9 cellular contexts compared by ENCODE assay signal in genomic region chr1:155175281-155175926, GRCh38. TPM values are rescaled to one million over a fixed set of nuclear protein-coding genes. Genes with fewer than 3 reads are reported as not detected.
DNase-seq lines count a peak whose midpoint lies in the region; ATAC-seq and TF ChIP-seq lines count a peak whose summit lies in the region.
"Had no signal": no experiment of that assay in that cellular context is flagged by ENCODE, and none has a peak within 500 bp of the region (broad histone marks: within the 10 kb centered on the region; RNA-seq: fewer than 3 reads in every experiment).

No MANE protein-coding gene starts in this region.

- H3K4me3 ChIP-seq in DND-41 (ENCODE audit: low read depth in 1 of 2, low read length in 2 of 2) (no peak overlapping the region), OCI-LY1 (ENCODE audit: low read depth, low read length, poor library complexity, severe bottlenecking) (no peak overlapping the region)
- H3K4me3 ChIP-seq: body of pancreas had no signal

- H3K36me3 ChIP-seq in DND-41 (ENCODE audit: insufficient read depth, low read length) (peaks cover 18% of the 10 kb centered on the region), OCI-LY1 (ENCODE audit: insufficient read depth, low read length) (peaks cover 14% of the 10 kb centered on the region)

- no peak overlapping the region for H3K9ac ChIP-seq in DND-41 (ENCODE audit: low read depth, low read length)
- no peak overlapping the region for H3K9ac ChIP-seq in OCI-LY1 (ENCODE audit: low read length)

- ATAC-seq in DND-41 (ENCODE audit: insufficient read depth, low read depth) (no peak), GM21717 (IDR thresholded peaks at IDR 0.05; ENCODE audit: unreplicated experiment) (no peak), HG03045 (IDR thresholded peaks at IDR 0.05; ENCODE audit: unreplicated experiment) (no peak)
- no peak for ATAC-seq in effector memory CD8-positive, alpha-beta T cell (replicated peaks)
- ATAC-seq: body of pancreas had no signal

- in situ Hi-C loops in ACHN (cut with HindIII; ENCODE audit: low pct_ligation_motif_present, low pct_unique_long_range_greater_than_20kb, low sequenced_read_pairs): no loop called here

- peaks cover 41% of the 10 kb centered on the region for H3K36me3 Mint-ChIP-seq in effector memory CD8-positive, alpha-beta T cell (ENCODE audit: insufficient read depth)

- peaks cover 36 to 37% of the 10 kb centered on the region in 2 donors for H3K4me1 Mint-ChIP-seq in effector memory CD8-positive, alpha-beta T cell (ENCODE audit: low read depth in 2 of 2)

- H3K27me3 ChIP-seq in DND-41 (ENCODE audit: insufficient read depth, low read length, poor library complexity) (no peaks in the 10 kb centered on the region), OCI-LY1 (ENCODE audit: insufficient read depth, low read length) (no peaks in the 10 kb centered on the region)
- H3K27me3 ChIP-seq: body of pancreas had no signal

- H3K9me3 Mint-ChIP-seq in effector memory CD8-positive, alpha-beta T cell: no peaks in the 10 kb centered on the region

- H3K4me2 ChIP-seq in DND-41 (ENCODE audit: insufficient read depth, low read length) (peak overlapping the region; percentile 81; the same call in 1 of the 2 replicates), OCI-LY1 (ENCODE audit: low read length) (no peak overlapping the region)

- H3K9me3 ChIP-seq in DND-41 (ENCODE audit: insufficient read depth, low read length, severe bottlenecking) (no peaks in the 10 kb centered on the region), OCI-LY1 (ENCODE audit: low read length) (no peaks in the 10 kb centered on the region)
- H3K9me3 ChIP-seq: body of pancreas had no signal

- no peak for DNase-seq in DND-41
- DNase-seq in effector memory CD8-positive, alpha-beta T cell: no peak
- peak; percentile 48 for DNase-seq in pons (ENCODE audit: low spot score)
- no peak for DNase-seq in ACHN
- DNase-seq in H4 (ENCODE audit: low spot score): no peak

- H3K4me3 Mint-ChIP-seq in effector memory CD8-positive, alpha-beta T cell: peak overlapping the region; percentile 99

- H3K9me2 ChIP-seq in OCI-LY1 (ENCODE audit: low read depth, low read length): no peaks in the 10 kb centered on the region

- no peaks in the 10 kb centered on the region for H3K27me3 Mint-ChIP-seq in effector memory CD8-positive, alpha-beta T cell

- H3K4me1 ChIP-seq in DND-41 (ENCODE audit: insufficient read depth, low read length): peaks cover 52% of the 10 kb centered on the region
- H3K4me1 ChIP-seq in OCI-LY1 (ENCODE audit: insufficient read depth, low read length, severe bottlenecking): peaks cover 28% of the 10 kb centered on the region

- TF ChIP-seq CTCF in DND-41 (IDR thresholded peaks at IDR 0.05; ENCODE audit: borderline replicate concordance, extremely low read depth, low read length, poor library complexity, severe bottlenecking) (no peak), OCI-LY1 (IDR thresholded peaks at IDR 0.05; ENCODE audit: low read length) (no peak)

- no peak overlapping the region for H3K27ac ChIP-seq in DND-41 (ENCODE audit: low read length)
- peak overlapping the region; percentile 24 for H3K27ac ChIP-seq in OCI-LY1 (ENCODE audit: low read depth, low read length, poor library complexity, severe bottlenecking)

- H3K79me2 ChIP-seq in DND-41 (ENCODE audit: insufficient read depth, low read length) (peaks cover 19% of the 10 kb centered on the region), OCI-LY1 (ENCODE audit: insufficient read depth, low read length) (no peaks in the 10 kb centered on the region)

- H2AFZ ChIP-seq in DND-41 (ENCODE audit: low read depth, low read length) (no peak overlapping the region), OCI-LY1 (ENCODE audit: low read length) (no peak overlapping the region)

- peaks cover 4% of the 10 kb centered on the region; the same call in 1 of the 2 replicates for H3F3A ChIP-seq in OCI-LY1 (ENCODE audit: insufficient read depth, low read length)

- peak overlapping the region in 1 of 2 donors; percentile 99 for H3K27ac Mint-ChIP-seq in effector memory CD8-positive, alpha-beta T cell

- H4K20me1 ChIP-seq in DND-41 (ENCODE audit: insufficient read depth, low read length) (no peaks in the 10 kb centered on the region), OCI-LY1 (ENCODE audit: insufficient read depth, low read length) (no peaks in the 10 kb centered on the region)

RNA-seq across cellular contexts. Expression of gene TRIM46, which starts 1.8 kb away (rescaled TPM):
- 0.37 and 1.1 TPM in 2 replicates for total RNA-seq in H4 (2014; rRNA removed; shearing (Covaris generic))

RNA-seq across cellular contexts. Expression of gene KRTCAP2, which starts 2.3 kb away (rescaled TPM):
- 128 and 140 TPM in 2 replicates for total RNA-seq in H4 (2014; rRNA removed; shearing (Covaris generic))

RNA-seq across cellular contexts. Expression of gene THBS3, which starts 32.3 kb away (rescaled TPM):
- 2.8 and 3.9 TPM in 2 replicates for total RNA-seq in H4 (2014; rRNA removed; shearing (Covaris generic))

RNA-seq across cellular contexts. Expression of gene MTX1, which starts 33.1 kb away (rescaled TPM):
- total RNA-seq in H4 (2014; rRNA removed; shearing (Covaris generic)): 79.5 and 82.1 TPM in 2 replicates

RNA-seq across cellular contexts. Expression of gene DPM3, which starts 35.1 kb away (rescaled TPM):
- 53.2 and 72.4 TPM in 2 replicates for total RNA-seq in H4 (2014; rRNA removed; shearing (Covaris generic))
